1 cellular context compared by ENCODE assay signal in genomic region chr22:36373258-36373579, GRCh38.
TF ChIP-seq lines count a peak whose summit lies in the region.

No MANE protein-coding gene starts in this region.

TF ChIP-seq in SK-N-SH treated with all-trans-retinoic acid at 6 μM for 48 hours, 23 proteins besides CTCF, POLR2A, EP300 and RAD21 (continued from another document):
- no peak for TF ChIP-seq POU6F1 (CRISPR knock-in tag; IDR thresholded peaks at IDR 0.05; ENCODE audit: borderline replicate concordance, low read depth)
TF ChIP-seq in SK-N-SH treated with all-trans-retinoic acid at 6 μM for 48 hours: peak in this region for 0.
